ENCODE assay signal across 19 cellular contexts in genomic region chrX:111822191-111822590, GRCh38. TPM values are rescaled to one million over a fixed set of nuclear protein-coding genes. Genes with fewer than 3 reads are reported as not detected.
DNase-seq lines count a peak whose midpoint lies in the region; ATAC-seq, FAIRE-seq and TF ChIP-seq lines count a peak whose summit lies in the region.
"Had no signal": no experiment of that assay in that cellular context is flagged by ENCODE, and none has a peak within 500 bp of the region (broad histone marks: within the 10 kb centered on the region; RNA-seq: fewer than 3 reads in every experiment).

No MANE protein-coding gene starts in this region.

- H3K4me1 ChIP-seq in astrocyte (ENCODE audit: insufficient read depth, low read length), result no peaks in the 10 kb centered on the region

- H3K27me3 Mint-ChIP-seq in astrocyte (ENCODE audit: low read depth, unreplicated experiment), result no peaks in the 10 kb centered on the region
- H3K27me3 Mint-ChIP-seq: CD4-positive, alpha-beta memory T cell had no signal

- H3K9ac ChIP-seq in astrocyte (ENCODE audit: low read length), result no peak overlapping the region

- no peak overlapping the region for H2AFZ ChIP-seq in astrocyte (ENCODE audit: low read depth, low read length)

- no peaks in the 10 kb centered on the region for H3K79me2 ChIP-seq in astrocyte (ENCODE audit: insufficient read depth, low read length)

- H3K27me3 ChIP-seq in astrocyte (ENCODE audit: insufficient read depth, low read length), result no peaks in the 10 kb centered on the region

- H3K4me3 ChIP-seq in astrocyte (ENCODE audit: insufficient read depth, low read depth, low read length), result no peak overlapping the region

- H3K9me3 Mint-ChIP-seq in astrocyte (ENCODE audit: unreplicated experiment), result no peaks in the 10 kb centered on the region
- H3K9me3 Mint-ChIP-seq: CD4-positive, alpha-beta memory T cell had no signal

- H3K27ac Mint-ChIP-seq in astrocyte (ENCODE audit: unreplicated experiment), result no peak overlapping the region
- H3K27ac Mint-ChIP-seq: CD4-positive, alpha-beta memory T cell had no signal

- no peak overlapping the region for H3K27ac ChIP-seq in astrocyte (ENCODE audit: low read depth, low read length)

- ATAC-seq in GM21786 (IDR thresholded peaks at IDR 0.05; ENCODE audit: unreplicated experiment), result no peak

- TF ChIP-seq CTCF in astrocyte (IDR thresholded peaks at IDR 0.05; ENCODE audit: insufficient read depth, low read depth, low read length), result no peak

- no peak overlapping the region for H3K4me2 ChIP-seq in astrocyte (ENCODE audit: low read length)

- no peak overlapping the region for H3K4me3 Mint-ChIP-seq in astrocyte (ENCODE audit: unreplicated experiment)
- H3K4me3 Mint-ChIP-seq: CD4-positive, alpha-beta memory T cell had no signal

- no peaks in the 10 kb centered on the region for H3K36me3 ChIP-seq in astrocyte (ENCODE audit: insufficient read depth, low read length)

- no peaks in the 10 kb centered on the region for H3K36me3 Mint-ChIP-seq in astrocyte (ENCODE audit: low read depth, unreplicated experiment)
- H3K36me3 Mint-ChIP-seq: CD4-positive, alpha-beta memory T cell had no signal

- FAIRE-seq in astrocyte (lab: Jason Lieb, UNC), result peak; percentile 73
- FAIRE-seq: H54 had no signal

- H4K20me1 ChIP-seq in astrocyte (ENCODE audit: insufficient read depth, low read length), result no peaks in the 10 kb centered on the region

- H3K9me3 ChIP-seq in astrocyte (ENCODE audit: insufficient read depth, low read depth, low read length), result no peaks in the 10 kb centered on the region

- H3K4me1 Mint-ChIP-seq in astrocyte (ENCODE audit: low read depth, unreplicated experiment), result peaks cover 3% of the 10 kb centered on the region
- H3K4me1 Mint-ChIP-seq: CD4-positive, alpha-beta memory T cell had no signal

- peak; percentile 10 for DNase-seq in NCI-H748 (lab: John Stamatoyannopoulos, UW; ENCODE audit: unreplicated experiment)
- DNase-seq in NCI-H748 treated with DMSO at 0.1 percent for 48 hours (lab: John Stamatoyannopoulos, UW), result no peak
- DNase-seq in DMS53 treated with DMSO at 0.1 percent for 48 hours (lab: John Stamatoyannopoulos, UW; ENCODE audit: unreplicated experiment), result peak; percentile 3
- DNase-seq in astrocyte (ENCODE audit: low read depth), result no peak
- DNase-seq in ecto neural progenitor cell (ENCODE audit: low spot score), result no peak
- DNase-seq: 8988T; Calu3; CD4-positive, alpha-beta memory T cell; COR-L47; DMS153; DMS79 treated with DMSO at 0.1 percent for 48 hours; GF-D8; GOT3; HCEC 1CT had no signal

RNA-seq across cellular contexts. Expression of gene TRPC5OS, which starts 53.8 kb away (rescaled TPM):
- not detected in 2 replicates for total RNA-seq in astrocyte
- total RNA-seq: A673; Calu3; CD4-positive, alpha-beta memory T cell; Daoy; G401 had no signal

Comparison
In these comparisons a context has a peak if more than half of its experiments do, and no peak if none do; other contexts are left out.
1. DNase-seq: peak in NCI-H748 (single experiment) and DMS53 treated with DMSO at 0.1 percent for 48 hours (single experiment); none in NCI-H748 treated with DMSO at 0.1 percent for 48 hours (single experiment), astrocyte (single experiment) and ecto neural progenitor cell (single experiment).